ENCODE assay signal across 8 cellular contexts in the genomic region with DNA sequence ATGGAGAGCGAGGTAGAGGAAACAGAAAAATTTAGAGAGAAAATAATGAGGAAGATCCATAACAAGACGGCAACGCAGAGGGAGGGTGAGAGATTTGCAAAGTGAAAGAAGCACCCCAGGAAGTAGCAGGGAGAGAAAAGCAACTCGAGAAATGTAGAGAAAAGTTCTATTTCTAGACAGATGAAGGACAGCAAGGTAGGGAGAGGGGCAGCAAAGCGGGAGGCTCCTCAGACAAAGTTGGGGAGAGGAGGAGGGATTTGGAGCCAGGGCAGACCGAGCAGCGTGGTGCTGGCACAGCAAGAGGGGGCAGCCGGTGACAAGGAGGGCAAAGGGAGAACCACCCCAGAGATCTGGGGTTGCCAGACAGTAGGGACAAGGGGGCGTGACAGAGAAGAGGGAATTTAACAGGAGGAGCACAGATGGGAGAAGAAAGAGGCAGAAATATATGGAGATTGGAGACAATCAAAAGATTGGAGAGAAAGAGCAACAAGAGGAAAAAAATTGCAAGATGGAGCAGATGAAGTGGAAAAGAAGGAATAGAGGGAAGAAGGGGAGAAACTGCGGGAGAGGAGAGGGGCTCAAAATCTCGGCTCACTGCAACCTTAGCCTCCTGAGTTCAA. TPM values are rescaled to one million over a fixed set of nuclear protein-coding genes. Genes with fewer than 3 reads are reported as not detected.
DNase-seq lines count a peak whose midpoint lies in the region; TF ChIP-seq lines count a peak whose summit lies in the region.

No MANE protein-coding gene starts in this region.

- in situ Hi-C loops in GM13977 (cut with MboI; ENCODE audit: low pct_unique_long_range_greater_than_20kb, low sequenced_read_pairs, unreplicated experiment) = no loop called here

- intact Hi-C loops in dendritic cell treated with granulocyte-macrophage colony-stimulating factor and Interleukin-4, amounts not matched to agents 40 ng/mL and 50 ng/mL, for 4 days (cut with micrococcal nuclease) = no loop called here
- intact Hi-C loops in uterus (cut with DNase I; ENCODE audit: low total_unique reads) = no loop called here

- peak overlapping the region; percentile 95 for H3K4me3 Mint-ChIP-seq in dendritic cell treated with granulocyte-macrophage colony-stimulating factor and Interleukin-4, amounts not matched to agents 40 ng/mL and 50 ng/mL, for 4 days

- peaks cover 47% of the 10 kb centered on the region for H3K9me3 Mint-ChIP-seq in dendritic cell treated with granulocyte-macrophage colony-stimulating factor and Interleukin-4, amounts not matched to agents 40 ng/mL and 50 ng/mL, for 4 days

- 15 to 23% methylated on average over 11 of the region's 11 CpGs for WGBS in mesodermal cell (ENCODE audit: insufficient coverage in 2 of 2), 2 experiments

- peaks cover 60% of the 10 kb centered on the region for H3K36me3 Mint-ChIP-seq in dendritic cell treated with granulocyte-macrophage colony-stimulating factor and Interleukin-4, amounts not matched to agents 40 ng/mL and 50 ng/mL, for 4 days (ENCODE audit: low read depth)

- peak overlapping the region; percentile 93 for H3K27ac Mint-ChIP-seq in dendritic cell treated with granulocyte-macrophage colony-stimulating factor and Interleukin-4, amounts not matched to agents 40 ng/mL and 50 ng/mL, for 4 days

- no peaks in the 10 kb centered on the region for H3K4me1 ChIP-seq in mesodermal cell (ENCODE audit: control insufficient read depth, insufficient read depth, low read length, poor library complexity, severe bottlenecking)
- H3K4me1 ChIP-seq in uterus = peaks cover 3 to 7% of the 10 kb centered on the region in 2 donors

- TF ChIP-seq CTCF in GM13977 (IDR thresholded peaks at IDR 0.05; ENCODE audit: extremely low read depth, insufficient read depth, missing control alignments) (no peak), uterus (IDR thresholded peaks at IDR 0.05) (no peak)

- H3K36me3 ChIP-seq in mesodermal cell (ENCODE audit: control insufficient read depth, insufficient read depth, low read length) = peaks cover 45% of the 10 kb centered on the region
- H3K36me3 ChIP-seq in uterus = no peaks in the 10 kb centered on the region

- peak; percentile 48 for DNase-seq in AG08396 (ENCODE audit: low spot score)
- peak; percentile 32 for DNase-seq in GM13977 (ENCODE audit: low spot score)
- DNase-seq in RKO (ENCODE audit: low spot score) = peak; percentile 52
- DNase-seq in uterus = no peak
- no peak for DNase-seq in activated CD8-positive, alpha-beta memory T cell treated with anti-CD3 and anti-CD28 coated beads, Interleukin-2, amount 50 U/mL, for 4 hours
- no peak for DNase-seq in KG1 (lab: John Stamatoyannopoulos, UW)

- H3K4me1 Mint-ChIP-seq in dendritic cell treated with granulocyte-macrophage colony-stimulating factor and Interleukin-4, amounts not matched to agents 40 ng/mL and 50 ng/mL, for 4 days (ENCODE audit: low read depth) = peaks cover 13% of the 10 kb centered on the region

- H3K4me3 ChIP-seq in mesodermal cell (ENCODE audit: extremely low read depth, insufficient read depth, low read length, poor library complexity, severe bottlenecking) (peak overlapping the region; percentile 94), uterus (peak overlapping the region; percentile 95 to 97)

- H3K27ac ChIP-seq in mesodermal cell (ENCODE audit: low read depth, low read length, severe bottlenecking) (peak overlapping the region; percentile 99), uterus (peak overlapping the region; percentile 82 to 97)

- H3K9me3 ChIP-seq in mesodermal cell (ENCODE audit: control insufficient read depth, low read length) (peaks cover 4% of the 10 kb centered on the region), uterus (no peaks in the 10 kb centered on the region)

- no peaks in the 10 kb centered on the region for H3K27me3 Mint-ChIP-seq in dendritic cell treated with granulocyte-macrophage colony-stimulating factor and Interleukin-4, amounts not matched to agents 40 ng/mL and 50 ng/mL, for 4 days

- H3K27me3 ChIP-seq in uterus = no peaks in the 10 kb centered on the region

- no peak for TF ChIP-seq POLR2A in uterus (IDR thresholded peaks at IDR 0.05)

RNA-seq across cellular contexts. Expression of a gene that starts 1.0 kb away (rescaled TPM):
- polyA plus RNA-seq in mesodermal cell (2013, experiment 1 of 2) = 15.1 TPM
- 16.9 TPM for polyA plus RNA-seq in mesodermal cell (2013, experiment 2 of 2)
- 10 to 100 TPM in 3 of 4 donors, 1 to 10 TPM in 1; 1.8 to 26.9 (median 20.1) TPM for total RNA-seq in uterus

RNA-seq across cellular contexts. Expression of a gene that starts 26.6 kb away (rescaled TPM):
- 7.8 TPM for polyA plus RNA-seq in mesodermal cell (2013, experiment 1 of 2)
- 10.2 TPM for polyA plus RNA-seq in mesodermal cell (2013, experiment 2 of 2)
- 10 to 100 TPM in 2 of 4 donors, 1 to 10 TPM in 2; 2.4 to 16.4 (median 10.5) TPM for total RNA-seq in uterus

Comparison
In these comparisons a context has a peak if more than half of its experiments do, and no peak if none do; other contexts are left out.
1. DNase-seq: peak in AG08396 (single experiment), GM13977 (single experiment) and RKO (single experiment); none in uterus (0 of 2), activated CD8-positive, alpha-beta memory T cell treated with anti-CD3 and anti-CD28 coated beads, Interleukin-2, amount 50 U/mL, for 4 hours (single experiment) and KG1 (single experiment).